Comparison of ENCODE assay signal across 8 cellular contexts in the genomic region with DNA sequence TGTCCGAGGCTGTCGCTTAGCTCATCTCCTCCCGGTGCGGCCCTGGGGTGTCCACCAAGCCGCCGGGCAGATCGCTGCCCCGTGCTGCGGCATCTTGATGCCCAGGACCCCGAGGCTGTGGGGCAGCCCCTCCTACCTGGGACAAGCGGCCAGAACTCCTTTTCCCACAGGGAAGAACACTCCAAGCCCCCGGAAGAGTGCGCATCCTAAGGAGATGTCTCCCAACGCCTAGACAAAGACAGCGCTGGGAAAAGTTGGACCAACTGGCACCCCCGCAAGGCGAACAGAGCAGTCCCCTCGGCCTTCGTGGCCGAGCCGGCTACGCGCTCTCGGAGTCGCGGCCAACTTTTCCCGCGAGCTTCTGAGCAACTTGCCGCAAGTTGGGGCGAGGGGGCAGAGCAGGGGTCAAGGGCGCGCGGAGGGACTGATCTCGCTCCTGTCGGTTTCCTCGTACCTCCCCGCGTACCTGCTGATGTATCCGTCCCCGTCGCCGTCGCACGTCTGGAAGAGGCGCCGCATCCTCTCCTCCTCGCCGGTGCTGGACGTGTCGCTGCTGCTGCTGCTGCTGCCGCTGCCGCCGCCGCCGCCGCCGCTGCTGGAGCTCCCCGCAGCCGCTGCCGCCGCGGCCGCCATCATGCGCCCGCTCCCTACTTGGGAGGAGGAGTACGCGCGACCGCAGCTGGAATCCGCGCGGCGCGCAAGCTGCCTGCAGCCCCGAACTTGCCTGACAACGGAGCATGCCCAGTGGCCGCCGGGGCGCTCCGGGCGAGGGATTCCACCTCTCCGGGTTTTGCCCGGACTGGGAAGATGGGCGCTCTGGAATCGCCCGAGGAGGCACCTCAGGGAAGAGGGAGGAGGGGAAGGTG. TPM values are rescaled to one million over a fixed set of nuclear protein-coding genes. Genes with fewer than 3 reads are reported as not detected.
DNase-seq lines count a peak whose midpoint lies in the region; ATAC-seq, FAIRE-seq and TF ChIP-seq lines count a peak whose summit lies in the region.

A gene (minus strand): TSS at position 675 of the 866 bp plus-strand sequence.

- peak; percentile 54 for ATAC-seq in HG03432 (IDR thresholded peaks at IDR 0.05; ENCODE audit: unreplicated experiment)
- ATAC-seq in GM19397 (IDR thresholded peaks at IDR 0.05; ENCODE audit: unreplicated experiment): no peak
- ATAC-seq in HG02973 (IDR thresholded peaks at IDR 0.05; ENCODE audit: unreplicated experiment): no peak

- H3K36me3 ChIP-seq in astrocyte (ENCODE audit: insufficient read depth, low read length) (no peaks in the 10 kb centered on the region), left ventricle myocardium inferior (no peaks in the 10 kb centered on the region), parathyroid adenoma (ENCODE audit: control insufficient read depth, insufficient read depth, low read length) (no peaks in the 10 kb centered on the region)

- TF ChIP-seq CTCF in astrocyte (IDR thresholded peaks at IDR 0.05; ENCODE audit: insufficient read depth, low read depth, low read length): no peak
- no peak for TF ChIP-seq CTCF in left ventricle myocardium inferior (IDR thresholded peaks at IDR 0.05; ENCODE audit: borderline replicate concordance)
- TF ChIP-seq CTCF in parathyroid adenoma (IDR thresholded peaks at IDR 0.05): no peak

- H3K9me3 ChIP-seq in astrocyte (ENCODE audit: insufficient read depth, low read depth, low read length): peaks cover 7% of the 10 kb centered on the region
- H3K9me3 ChIP-seq in left ventricle myocardium inferior (replicated peaks): peaks cover 19% of the 10 kb centered on the region
- H3K9me3 ChIP-seq in parathyroid adenoma (ENCODE audit: control insufficient read depth, low read length): no peaks in the 10 kb centered on the region

- H3K4me2 ChIP-seq in astrocyte (ENCODE audit: low read length): peak within 1 kb of the TSS; percentile 95
- peak within 1 kb of the TSS; percentile 87 for H3K4me2 ChIP-seq in parathyroid adenoma (ENCODE audit: low read length)

- intact Hi-C loops in left ventricle myocardium inferior (cut with micrococcal nuclease): loop anchor here (10.0 kb wide), 1 partner anchor 103 kb away; no protein-coding TSS in a partner anchor

- peaks cover 23% of the 10 kb centered on the region for H3K4me1 Mint-ChIP-seq in astrocyte (ENCODE audit: low read depth, unreplicated experiment)

- peaks cover 21% of the 10 kb centered on the region for H3K4me1 ChIP-seq in astrocyte (ENCODE audit: insufficient read depth, low read length)
- H3K4me1 ChIP-seq in left ventricle myocardium inferior: peaks cover 22% of the 10 kb centered on the region
- H3K4me1 ChIP-seq in parathyroid adenoma: no peaks in the 10 kb centered on the region

- peaks cover 11% of the 10 kb centered on the region for H3K36me3 Mint-ChIP-seq in astrocyte (ENCODE audit: low read depth, unreplicated experiment)

- H3K4me3 ChIP-seq in astrocyte (ENCODE audit: insufficient read depth, low read depth, low read length) (peak within 1 kb of the TSS; percentile 77), left ventricle myocardium inferior (peak within 1 kb of the TSS; percentile 77), parathyroid adenoma (ENCODE audit: low read depth, low read length) (peak within 1 kb of the TSS; percentile 65)

- H3K4me3 Mint-ChIP-seq in astrocyte (ENCODE audit: unreplicated experiment): peak within 1 kb of the TSS; percentile 94

- H4K20me1 ChIP-seq in astrocyte (ENCODE audit: insufficient read depth, low read length): peaks cover 8% of the 10 kb centered on the region

- no peaks in the 10 kb centered on the region for H3K27me3 ChIP-seq in astrocyte (ENCODE audit: insufficient read depth, low read length)
- peaks cover 64% of the 10 kb centered on the region for H3K27me3 ChIP-seq in left ventricle myocardium inferior (ENCODE audit: low read depth)
- no peaks in the 10 kb centered on the region for H3K27me3 ChIP-seq in parathyroid adenoma (ENCODE audit: control insufficient read depth, insufficient read depth, low read length)

- DNase-seq in D341Med (ENCODE audit: low spot score) (peak; percentile 93), RPMI7951 (ENCODE audit: low read depth) (peak; percentile 70), astrocyte (ENCODE audit: low read depth) (peak; percentile 91), left ventricle myocardium inferior (peak; percentile 79)

- H3K27ac ChIP-seq in astrocyte (ENCODE audit: low read depth, low read length) (peak within 1 kb of the TSS; percentile 73), left ventricle myocardium inferior (replicated peaks) (peak within 1 kb of the TSS; percentile 57), parathyroid adenoma (peak within 1 kb of the TSS; percentile 84)

- H2AFZ ChIP-seq in astrocyte (ENCODE audit: low read depth, low read length) (peak within 1 kb of the TSS; percentile 89), parathyroid adenoma (peak within 1 kb of the TSS; percentile 86)

- H3K27me3 Mint-ChIP-seq in astrocyte (ENCODE audit: low read depth, unreplicated experiment): peaks cover 5% of the 10 kb centered on the region

- peak within 1 kb of the TSS; percentile 82 for H3K9ac ChIP-seq in astrocyte (ENCODE audit: low read length)
- no peak within 1 kb of the TSS for H3K9ac ChIP-seq in parathyroid adenoma

- H3K27ac Mint-ChIP-seq in astrocyte (ENCODE audit: unreplicated experiment): peak within 1 kb of the TSS; percentile 98

- no peak for FAIRE-seq in astrocyte (lab: Jason Lieb, UNC)

- H3K79me2 ChIP-seq in astrocyte (ENCODE audit: insufficient read depth, low read length) (peaks cover 3% of the 10 kb centered on the region), parathyroid adenoma (no peaks in the 10 kb centered on the region)

- peaks cover 21% of the 10 kb centered on the region for H3K9me3 Mint-ChIP-seq in astrocyte (ENCODE audit: unreplicated experiment)

RNA-seq across cellular contexts. Expression of the gene that starts here (rescaled TPM):
- total RNA-seq in RPMI7951 (2014; rRNA removed; shearing (Covaris generic)): 10.3 and 11.3 TPM in 2 replicates
- total RNA-seq in astrocyte: 26.9 and 27.2 TPM in 2 replicates
- total RNA-seq in left ventricle myocardium inferior: 31.6 TPM
